Comparison of ENCODE assay signal across 21 cellular contexts in genomic region chr9:76856016-76856415, GRCh38. TPM values are rescaled to one million over a fixed set of nuclear protein-coding genes. Genes with fewer than 3 reads are reported as not detected.
"Had no signal": no experiment of that assay in that cellular context is flagged by ENCODE, and none has a peak within 500 bp of the region (broad histone marks: within the 10 kb centered on the region; RNA-seq: fewer than 3 reads in every experiment).

No MANE protein-coding gene starts in this region.

- H3K27me3 ChIP-seq: MG63, SJCRH30 had no signal

- H3K9me3 ChIP-seq: MG63 had no signal

- H3K4me1 ChIP-seq: SJCRH30 had no signal

- H3K27ac ChIP-seq: RWPE1, SJCRH30 had no signal

- H3K4me3 ChIP-seq: MG63, SJCRH30 had no signal

- DNase-seq: Karpas-422, KG1, MG63, NCI-H1092, NCI-H1105 treated with DMSO at 0.1 percent for 48 hours, NCI-H1417 treated with DMSO at 0.1 percent for 48 hours, NCI-H187, NCI-H2029, NCI-H2081 treated with DMSO at 0.1 percent for 48 hours, NCI-H2171, NCI-H226, NCI-H446, NCI-H510A, NCI-H524 treated with DMSO at 0.1 percent for 48 hours, NCI-H69, NCI-H774, PC-3, SHP77 treated with DMSO at 0.1 percent for 48 hours, SJCRH30 had no signal

- H3K36me3 ChIP-seq: MG63, SJCRH30 had no signal

RNA-seq across cellular contexts. Expression of gene PRUNE2, which starts 49.9 kb away (rescaled TPM):
- total RNA-seq: HT-29, PC-3 had no signal
